ENCODE assay signal across 8 cellular contexts in genomic region chr11:67483901-67484665, GRCh38. TPM values are rescaled to one million over a fixed set of nuclear protein-coding genes. Genes with fewer than 3 reads are reported as not detected.
DNase-seq lines count a peak whose midpoint lies in the region; ATAC-seq and TF ChIP-seq lines count a peak whose summit lies in the region.

No MANE protein-coding gene starts in this region.

- CTCF ChIA-PET in HEK293 (lab: Yijun Ruan, JAX), result interaction anchor here (0.6 kb wide), 1 partner anchor 97 kb away, joined by 3 read pairs; no protein-coding TSS in a partner anchor
- CTCF ChIA-PET in activated CD4-positive, alpha-beta T cell treated with anti-CD3 and anti-CD28 coated beads, Interleukin-2, amount 10 ng/mL, durations not matched to agents 7 days and 5 days (lab: Charles Lee), result interaction anchor here (0.9 to 2.0 kb wide), 5 partner anchors 16 to 83 kb away, joined by 3 to 10 read pairs (median 4); partner anchors contain the start of genes PPP1CA and TMEM134

- H3K9me3 ChIP-seq in HEK293 (ENCODE audit: control insufficient read depth, insufficient read depth, low read depth, low read length), result no peaks in the 10 kb centered on the region

- peak overlapping the region; percentile 99 for H3K27ac Mint-ChIP-seq in activated CD4-positive, alpha-beta T cell treated with anti-CD3 and anti-CD28 coated beads, Interleukin-2, amount 10 ng/mL, durations not matched to agents 7 days and 5 days
- peak overlapping the region; percentile 93 for H3K27ac Mint-ChIP-seq in stimulated activated memory B cell treated with anti-CD40 and anti-IgM and Interleukin-4, amounts not matched to agents 10 μg/mL and 1 μg/mL and 100 μg/mL, for 72 hours

- peaks cover 40% of the 10 kb centered on the region for H3K36me3 Mint-ChIP-seq in activated CD4-positive, alpha-beta T cell treated with anti-CD3 and anti-CD28 coated beads, Interleukin-2, amount 10 ng/mL, durations not matched to agents 7 days and 5 days (ENCODE audit: low read depth)
- H3K36me3 Mint-ChIP-seq in stimulated activated memory B cell treated with anti-CD40 and anti-IgM and Interleukin-4, amounts not matched to agents 10 μg/mL and 1 μg/mL and 100 μg/mL, for 72 hours, result peaks cover 27% of the 10 kb centered on the region

- peaks cover 0 to 22% of the 10 kb centered on the region in 2 experiments; a peak in 2 of 3 replicates for H3K36me3 ChIP-seq in HEK293 (ENCODE audit: control insufficient read depth in 2 of 2, insufficient read depth in 1 of 2, low read length in 2 of 2)

- H3K9me3 Mint-ChIP-seq in activated CD4-positive, alpha-beta T cell treated with anti-CD3 and anti-CD28 coated beads, Interleukin-2, amount 10 ng/mL, durations not matched to agents 7 days and 5 days, result no peaks in the 10 kb centered on the region
- no peaks in the 10 kb centered on the region for H3K9me3 Mint-ChIP-seq in stimulated activated memory B cell treated with anti-CD40 and anti-IgM and Interleukin-4, amounts not matched to agents 10 μg/mL and 1 μg/mL and 100 μg/mL, for 72 hours

- no peak overlapping the region for H3K27ac ChIP-seq in HEK293 (ENCODE audit: extremely low read depth, low read depth, low read length)

- ATAC-seq in stimulated activated memory B cell treated with anti-CD40 and anti-IgM and Interleukin-4, amounts not matched to agents 10 μg/mL and 1 μg/mL and 100 μg/mL, for 72 hours, result peak; percentile 14
- ATAC-seq in GM21526 (IDR thresholded peaks at IDR 0.05; ENCODE audit: low FRiP score, unreplicated experiment), result no peak

- no peak overlapping the region for H3K4me3 ChIP-seq in HEK293 (ENCODE audit: low read depth, low read length)
- H3K4me3 ChIP-seq in foreskin fibroblast (ENCODE audit: low read depth in 1 of 2, low read length in 2 of 2), result peak overlapping the region; percentile 59 to 73

- peak overlapping the region; percentile 86 for H3K4me3 Mint-ChIP-seq in activated CD4-positive, alpha-beta T cell treated with anti-CD3 and anti-CD28 coated beads, Interleukin-2, amount 10 ng/mL, durations not matched to agents 7 days and 5 days
- peak overlapping the region; percentile 97 for H3K4me3 Mint-ChIP-seq in stimulated activated memory B cell treated with anti-CD40 and anti-IgM and Interleukin-4, amounts not matched to agents 10 μg/mL and 1 μg/mL and 100 μg/mL, for 72 hours

- no peaks in the 10 kb centered on the region for H3K27me3 Mint-ChIP-seq in activated CD4-positive, alpha-beta T cell treated with anti-CD3 and anti-CD28 coated beads, Interleukin-2, amount 10 ng/mL, durations not matched to agents 7 days and 5 days
- no peaks in the 10 kb centered on the region for H3K27me3 Mint-ChIP-seq in stimulated activated memory B cell treated with anti-CD40 and anti-IgM and Interleukin-4, amounts not matched to agents 10 μg/mL and 1 μg/mL and 100 μg/mL, for 72 hours

- POLR2A ChIA-PET in HEK293 (lab: Yijun Ruan, JAX), result interaction anchor here (1.6 kb wide), 1 partner anchor 15 kb away, joined by 11 read pairs; the partner anchor contains the start of gene TMEM134
- POLR2A ChIA-PET in activated CD4-positive, alpha-beta T cell treated with anti-CD3 and anti-CD28 coated beads, Interleukin-2, amount 10 ng/mL, durations not matched to agents 7 days and 5 days (lab: Charles Lee), result interaction anchor here (0.9 to 1.2 kb wide), 2 partner anchors 55 to 146 kb away, joined by 3 to 4 read pairs; partner anchors contain the start of gene NUDT8

- H3K4me1 Mint-ChIP-seq in activated CD4-positive, alpha-beta T cell treated with anti-CD3 and anti-CD28 coated beads, Interleukin-2, amount 10 ng/mL, durations not matched to agents 7 days and 5 days, result peaks cover 56% of the 10 kb centered on the region
- H3K4me1 Mint-ChIP-seq in stimulated activated memory B cell treated with anti-CD40 and anti-IgM and Interleukin-4, amounts not matched to agents 10 μg/mL and 1 μg/mL and 100 μg/mL, for 72 hours, result peaks cover 65% of the 10 kb centered on the region

- H3K4me1 ChIP-seq in HEK293 (ENCODE audit: control insufficient read depth, insufficient read depth, low read length), result no peaks in the 10 kb centered on the region

- peak; percentile 68 for DNase-seq in activated CD4-positive, alpha-beta T cell treated with anti-CD3 and anti-CD28 coated beads, Interleukin-2, amount 10 ng/mL, durations not matched to agents 7 days and 5 days
- DNase-seq in foreskin fibroblast, result no peak
- DNase-seq in NCI-H524 treated with DMSO at 0.1 percent for 48 hours (lab: John Stamatoyannopoulos, UW), result no peak
- DNase-seq in dedifferentiated amniotic fluid mesenchymal stem cell (ENCODE audit: extremely low spot score), result no peak
- DNase-seq in 8988T, result no peak

- no peak for TF ChIP-seq CTCF in HEK293 (tag by site-specific recombination; IDR thresholded peaks at IDR 0.05)
- no peak for TF ChIP-seq CTCF in foreskin fibroblast (IDR thresholded peaks at IDR 0.05; ENCODE audit: low read depth, low read length)

TF ChIP-seq in HEK293, 187 proteins besides CTCF, POLR2A, EP300 and RAD21:
- TF ChIP-seq ZNF266 (tag by site-specific recombination; IDR thresholded peaks at IDR 0.05; ENCODE audit: low read depth) (no peak), ZNF621 (tag by site-specific recombination; IDR thresholded peaks at IDR 0.05) (no peak), SCRT2 (tag by site-specific recombination; IDR thresholded peaks at IDR 0.05) (peak; percentile 33; the same call in 1 of the 2 replicates), ZNF184 (tag by site-specific recombination; IDR thresholded peaks at IDR 0.05) (no peak), ZNF776 (tag by site-specific recombination; IDR thresholded peaks at IDR 0.05; ENCODE audit: borderline replicate concordance) (no peak), ZNF843 (tag by site-specific recombination; IDR thresholded peaks at IDR 0.05) (no peak), ZNF148 (tag by site-specific recombination; IDR thresholded peaks at IDR 0.05; ENCODE audit: borderline replicate concordance) (no peak), ZNF398 (tag by site-specific recombination; IDR thresholded peaks at IDR 0.05) (no peak), ZNF600 (tag by site-specific recombination; IDR thresholded peaks at IDR 0.05) (0 out of 2 replicates have a peak, but pooled peaks have one; percentile 13), OVOL3 (tag by site-specific recombination; IDR thresholded peaks at IDR 0.05) (no peak)

RNA-seq across cellular contexts. Expression of gene AIP, which starts 1.3 kb away (rescaled TPM):
- 100 to 1,000 TPM; 149 to 164 TPM for total RNA-seq in activated CD4-positive, alpha-beta T cell treated with anti-CD3 and anti-CD28 coated beads, Interleukin-2, amount 10 ng/mL, durations not matched to agents 7 days and 5 days

RNA-seq across cellular contexts. Expression of gene TMEM134, which starts 15.0 kb away (rescaled TPM):
- 10 to 100 TPM; 42.2 to 47.2 TPM for total RNA-seq in activated CD4-positive, alpha-beta T cell treated with anti-CD3 and anti-CD28 coated beads, Interleukin-2, amount 10 ng/mL, durations not matched to agents 7 days and 5 days

RNA-seq across cellular contexts. Expression of gene PITPNM1, which starts 21.1 kb away (rescaled TPM):
- 100 to 1,000 TPM; 100 to 110 TPM for total RNA-seq in activated CD4-positive, alpha-beta T cell treated with anti-CD3 and anti-CD28 coated beads, Interleukin-2, amount 10 ng/mL, durations not matched to agents 7 days and 5 days

RNA-seq across cellular contexts. Expression of gene CDK2AP2, which starts 23.9 kb away (rescaled TPM):
- 100 to 1,000 TPM; 117 to 126 TPM for total RNA-seq in activated CD4-positive, alpha-beta T cell treated with anti-CD3 and anti-CD28 coated beads, Interleukin-2, amount 10 ng/mL, durations not matched to agents 7 days and 5 days

RNA-seq across cellular contexts. Expression of gene CABP4, which starts 28.9 kb away (rescaled TPM):
- 1 to 10 TPM; 1.3 to 2.6 TPM for total RNA-seq in activated CD4-positive, alpha-beta T cell treated with anti-CD3 and anti-CD28 coated beads, Interleukin-2, amount 10 ng/mL, durations not matched to agents 7 days and 5 days
